In genomic region chr6:143673638-143674037, GRCh38 we compare ENCODE assay signal across 11 cellular contexts. TPM values are rescaled to one million over a fixed set of nuclear protein-coding genes. Genes with fewer than 3 reads are reported as not detected.
DNase-seq lines count a peak whose midpoint lies in the region; ATAC-seq, FAIRE-seq and TF ChIP-seq lines count a peak whose summit lies in the region.
"Had no signal": no experiment of that assay in that cellular context is flagged by ENCODE, and none has a peak within 500 bp of the region (broad histone marks: within the 10 kb centered on the region; RNA-seq: fewer than 3 reads in every experiment).

No MANE protein-coding gene starts in this region.

- no peaks in the 10 kb centered on the region for H3K27me3 ChIP-seq in SJSA1 (replicated peaks)

- H3K9me3 ChIP-seq in SJSA1 (replicated peaks), result no peaks in the 10 kb centered on the region

- H3K27ac ChIP-seq in SJSA1, result peak overlapping the region; percentile 76

- DNase-seq in H54 (ENCODE audit: insufficient read length, low spot score) (peak; percentile 15), SJSA1 (ENCODE audit: low read depth in 1 of 2, low spot score in 2 of 2) (peak; percentile 78 to 82), glomerular visceral epithelial cell (ENCODE audit: extremely low spot score) (peak; percentile 85), stromal cell of bone marrow (ENCODE audit: low read depth) (peak; percentile 33), NOMO-1 treated with DMSO at 0.1 percent for 48 hours (lab: John Stamatoyannopoulos, UW; ENCODE audit: unreplicated experiment) (no peak), GF-D8 (lab: John Stamatoyannopoulos, UW) (no peak)
- DNase-seq: effector memory CD4-positive, alpha-beta T cell; NCI-H774; stimulated activated CD8-positive, alpha-beta memory T cell treated with anti-CD3 and anti-CD28 coated beads, Interleukin-4, amount 100 ng/mL, for 48 hours had no signal

- no peak for TF ChIP-seq POLR2A in H54 (IDR thresholded peaks at IDR 0.05; ENCODE audit: low read depth, low read length)

- peak; percentile 76 for FAIRE-seq in H54 (lab: Jason Lieb, UNC)

- peaks cover 44% of the 10 kb centered on the region for H3K4me1 ChIP-seq in SJSA1 (replicated peaks)

- H3K36me3 ChIP-seq in SJSA1, result no peaks in the 10 kb centered on the region

- no peak for ATAC-seq in GM21786 (IDR thresholded peaks at IDR 0.05; ENCODE audit: unreplicated experiment)
- ATAC-seq in GM21723 (IDR thresholded peaks at IDR 0.05; ENCODE audit: unreplicated experiment), result no peak

- H3K4me3 ChIP-seq in SJSA1, result no peak overlapping the region

RNA-seq across cellular contexts. Expression of gene PHACTR2, which starts 4.1 kb away (rescaled TPM):
- total RNA-seq in SJSA1 (2014; rRNA removed; shearing (Covaris generic)), result 53.1 and 75.1 TPM in 2 replicates

Comparison
In these comparisons a context has a peak if more than half of its experiments do, and no peak if none do; other contexts are left out.
1. DNase-seq: peak in H54 (single experiment), SJSA1 (2 of 2), glomerular visceral epithelial cell (single experiment) and stromal cell of bone marrow (single experiment); none in NOMO-1 treated with DMSO at 0.1 percent for 48 hours (single experiment) and GF-D8 (single experiment).